In genomic region chr6:134822920-134823430, GRCh38 we compare ENCODE assay signal across 8 cellular contexts.
DNase-seq lines count a peak whose midpoint lies in the region; ATAC-seq, FAIRE-seq and TF ChIP-seq lines count a peak whose summit lies in the region.

No MANE protein-coding gene starts in this region.

- H3K9me2 ChIP-seq in MM.1S (replicated peaks; ENCODE audit: insufficient read depth, low read length): no peaks in the 10 kb centered on the region

- H3K9me3 ChIP-seq in MM.1S (replicated peaks; ENCODE audit: insufficient read depth, low read length) (no peaks in the 10 kb centered on the region), K562 (replicated peaks; ENCODE audit: control insufficient read depth, insufficient read depth, low read depth, low read length) (no peaks in the 10 kb centered on the region; the same call in 1 of the 2 replicates), gastrocnemius medialis (no peaks in the 10 kb centered on the region)

- FAIRE-seq in K562 (lab: Jason Lieb, UNC): peak; percentile 88

- in situ Hi-C loops in K562 (cut with MboI): loop anchor here (5.0 kb wide), 1 partner anchor 651 kb away; no protein-coding TSS in a partner anchor
- in situ Hi-C loops in gastrocnemius medialis (cut with MboI; ENCODE audit: low sequenced_read_pairs in 4 of 4): loop anchor here in 3 of 4 donors (5.0 to 25.0 kb wide), 4 partner anchors 181 to 658 kb away; no protein-coding TSS in a partner anchor

- ATAC-seq in K562 (peak; percentile 100), gastrocnemius medialis (peak; percentile 62 to 70)

- intact Hi-C loops in K562 (cut with micrococcal nuclease) (loop anchor here (1.0 to 10.0 kb wide), 8 partner anchors 59 to 898 kb away; no protein-coding TSS in a partner anchor), gastrocnemius medialis (cut with DNase I; ENCODE audit: low total_unique reads) (loop anchor here (1.0 to 10.0 kb wide), 4 partner anchors 138 to 667 kb away; no protein-coding TSS in a partner anchor)

- H3K27me3 ChIP-seq in MM.1S (replicated peaks; ENCODE audit: insufficient read depth, low read length): no peaks in the 10 kb centered on the region
- peaks cover 11 to 12% of the 10 kb centered on the region in 2 experiments for H3K27me3 ChIP-seq in K562 (ENCODE audit: control insufficient read depth in 2 of 2, insufficient read depth in 2 of 2, low read length in 2 of 2)
- no peaks in the 10 kb centered on the region for H3K27me3 ChIP-seq in gastrocnemius medialis

- BruUV-seq in K562 (replicated peaks; lab: Mats Ljungman, UMichigan): no TSS peak

- H3K27ac ChIP-seq in MM.1S (ENCODE audit: low read length) (no peak overlapping the region), K562 (ENCODE audit: extremely low read depth, low read depth, low read length) (no peak overlapping the region), gastrocnemius medialis (no peak overlapping the region)

- TF ChIP-seq EP300 in K562 (IDR thresholded peaks at IDR 0.05; ENCODE audit: low read length): no peak

- no peaks in the 10 kb centered on the region for H3K9me1 ChIP-seq in K562 (ENCODE audit: control insufficient read depth, insufficient read depth, low read length)

- peak; percentile 98 for TF ChIP-seq RAD21 in K562 (CRISPR knock-in tag; conservative IDR thresholded peaks at IDR 0.05 in 1 of 2, IDR thresholded peaks at IDR 0.05 in 1 of 2)

- peaks cover 22% of the 10 kb centered on the region for H3K4me1 ChIP-seq in MM.1S (ENCODE audit: low read length)
- H3K4me1 ChIP-seq in K562 (replicated peaks in 1 of 2; ENCODE audit: control insufficient read depth in 2 of 2, insufficient read depth in 2 of 2, low read length in 2 of 2): no peaks in the 10 kb centered on the region
- peaks cover 13 to 18% of the 10 kb centered on the region in 2 donors for H3K4me1 ChIP-seq in gastrocnemius medialis

- H3K36me3 ChIP-seq in MM.1S (replicated peaks; ENCODE audit: insufficient read depth, low read length): no peaks in the 10 kb centered on the region
- H3K36me3 ChIP-seq in K562 (ENCODE audit: control insufficient read depth, insufficient read depth, low read length): no peaks in the 10 kb centered on the region
- no peaks in the 10 kb centered on the region for H3K36me3 ChIP-seq in gastrocnemius medialis

- H2AFZ ChIP-seq in MM.1S (ENCODE audit: low read length): peak overlapping the region; percentile 48
- no peak overlapping the region for H2AFZ ChIP-seq in K562 (ENCODE audit: low read depth, low read length)

- H3K4me2 ChIP-seq in MM.1S (ENCODE audit: low read depth, low read length) (no peak overlapping the region), K562 (ENCODE audit: insufficient read depth, low read length) (no peak overlapping the region)

- CTCF ChIA-PET in K562 (lab: Yijun Ruan, JAX; ENCODE audit: low intra/inter-chr PET ratio): interaction anchor here (0.6 to 6.0 kb wide), 12 partner anchors 11 to 890 kb away, joined by 3 to 53 read pairs (median 4); no protein-coding TSS in a partner anchor

- TF ChIP-seq CTCF in MM.1S (IDR thresholded peaks at IDR 0.05; ENCODE audit: low read length) (peak; percentile 88), K562 (IDR thresholded peaks at IDR 0.05 in 2 of 3, conservative IDR thresholded peaks at IDR 0.05 in 1 of 3; ENCODE audit: insufficient read depth in 2 of 3, low read depth in 1 of 3, low read length in 3 of 3) (peak; percentile 92 to 99 (median 98)), gastrocnemius medialis (IDR thresholded peaks at IDR 0.05 in 4 of 5, conservative IDR thresholded peaks at IDR 0.05 in 1 of 5) (peak; percentile 84 to 95 (median 89))

- DNase-seq in SIG-M5 treated with dmso at 0.1 percent for 504 hours (lab: John Stamatoyannopoulos, UW; ENCODE audit: unreplicated experiment) (peak; percentile 61), SIG-M5 (lab: John Stamatoyannopoulos, UW) (no peak), HCEC 1CT (peak; percentile 78), MM.1S (peak; percentile 79), RPMI8226 (peak; percentile 54), K562 (ENCODE audit: extremely low read depth in 1 of 4, low spot score in 3 of 4) (peak; percentile 73 to 86 (median 78)), iPS DF 19.7 (ENCODE audit: low read depth, low spot score) (peak; percentile 57), gastrocnemius medialis (peak; percentile 18 to 26)

- 0 out of 2 replicates have a peak, but pooled peaks cover 2% of the 10 kb centered on the region for H3F3A ChIP-seq in MM.1S (ENCODE audit: insufficient read depth, low read length)

- no peak overlapping the region for H3K4me3 ChIP-seq in MM.1S (ENCODE audit: low read length)
- no peak overlapping the region for H3K4me3 ChIP-seq in K562
- H3K4me3 ChIP-seq in gastrocnemius medialis: no peak overlapping the region

- POLR2A ChIA-PET in K562 (lab: Yijun Ruan, JAX): interaction anchor here (0.7 to 1.4 kb wide), 6 partner anchors 12 to 649 kb away, joined by 3 to 5 read pairs (median 4); no protein-coding TSS in a partner anchor

- no peaks in the 10 kb centered on the region for H4K20me1 ChIP-seq in MM.1S (ENCODE audit: insufficient read depth, low read length)
- H4K20me1 ChIP-seq in K562 (replicated peaks; ENCODE audit: control insufficient read depth, insufficient read depth, low read length): no peaks in the 10 kb centered on the region

- H3K9ac ChIP-seq in MM.1S (ENCODE audit: low read length) (no peak overlapping the region), K562 (ENCODE audit: insufficient read depth in 1 of 2, low read depth in 2 of 2, low read length in 2 of 2) (no peak overlapping the region)

- TF ChIP-seq POLR2A in K562 (conservative IDR thresholded peaks at IDR 0.05) (no peak), gastrocnemius medialis (IDR thresholded peaks at IDR 0.05) (no peak)

- no peaks in the 10 kb centered on the region for H3K79me2 ChIP-seq in MM.1S (ENCODE audit: low read length)
- no peaks in the 10 kb centered on the region for H3K79me2 ChIP-seq in K562 (ENCODE audit: control insufficient read depth, insufficient read depth, low read length)

- 3% methylated on average over 10 of the region's 10 CpGs for WGBS in K562 (ENCODE audit: insufficient coverage, low coverage, missing lambda C conversion rate)

TF ChIP-seq in K562, 482 proteins besides CTCF, POLR2A, EP300 and RAD21 (continues in another document):
- TF ChIP-seq ZNF707 (CRISPR knock-in tag; conservative IDR thresholded peaks at IDR 0.05): no peak
- TF ChIP-seq SPI1 (IDR thresholded peaks at IDR 0.05; ENCODE audit: borderline replicate concordance, low read depth, low read length): no peak
- TF ChIP-seq, protein P1, sequence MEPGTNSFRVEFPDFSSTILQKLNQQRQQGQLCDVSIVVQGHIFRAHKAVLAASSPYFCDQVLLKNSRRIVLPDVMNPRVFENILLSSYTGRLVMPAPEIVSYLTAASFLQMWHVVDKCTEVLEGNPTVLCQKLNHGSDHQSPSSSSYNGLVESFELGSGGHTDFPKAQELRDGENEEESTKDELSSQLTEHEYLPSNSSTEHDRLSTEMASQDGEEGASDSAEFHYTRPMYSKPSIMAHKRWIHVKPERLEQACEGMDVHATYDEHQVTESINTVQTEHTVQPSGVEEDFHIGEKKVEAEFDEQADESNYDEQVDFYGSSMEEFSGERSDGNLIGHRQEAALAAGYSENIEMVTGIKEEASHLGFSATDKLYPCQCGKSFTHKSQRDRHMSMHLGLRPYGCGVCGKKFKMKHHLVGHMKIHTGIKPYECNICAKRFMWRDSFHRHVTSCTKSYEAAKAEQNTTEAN (CRISPR knock-in tag; IDR thresholded peaks at IDR 0.05): no peak
- TF ChIP-seq, protein P2, sequence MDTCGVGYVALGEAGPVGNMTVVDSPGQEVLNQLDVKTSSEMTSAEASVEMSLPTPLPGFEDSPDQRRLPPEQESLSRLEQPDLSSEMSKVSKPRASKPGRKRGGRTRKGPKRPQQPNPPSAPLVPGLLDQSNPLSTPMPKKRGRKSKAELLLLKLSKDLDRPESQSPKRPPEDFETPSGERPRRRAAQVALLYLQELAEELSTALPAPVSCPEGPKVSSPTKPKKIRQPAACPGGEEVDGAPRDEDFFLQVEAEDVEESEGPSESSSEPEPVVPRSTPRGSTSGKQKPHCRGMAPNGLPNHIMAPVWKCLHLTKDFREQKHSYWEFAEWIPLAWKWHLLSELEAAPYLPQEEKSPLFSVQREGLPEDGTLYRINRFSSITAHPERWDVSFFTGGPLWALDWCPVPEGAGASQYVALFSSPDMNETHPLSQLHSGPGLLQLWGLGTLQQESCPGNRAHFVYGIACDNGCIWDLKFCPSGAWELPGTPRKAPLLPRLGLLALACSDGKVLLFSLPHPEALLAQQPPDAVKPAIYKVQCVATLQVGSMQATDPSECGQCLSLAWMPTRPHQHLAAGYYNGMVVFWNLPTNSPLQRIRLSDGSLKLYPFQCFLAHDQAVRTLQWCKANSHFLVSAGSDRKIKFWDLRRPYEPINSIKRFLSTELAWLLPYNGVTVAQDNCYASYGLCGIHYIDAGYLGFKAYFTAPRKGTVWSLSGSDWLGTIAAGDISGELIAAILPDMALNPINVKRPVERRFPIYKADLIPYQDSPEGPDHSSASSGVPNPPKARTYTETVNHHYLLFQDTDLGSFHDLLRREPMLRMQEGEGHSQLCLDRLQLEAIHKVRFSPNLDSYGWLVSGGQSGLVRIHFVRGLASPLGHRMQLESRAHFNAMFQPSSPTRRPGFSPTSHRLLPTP (IDR thresholded peaks at IDR 0.05; ENCODE audit: borderline replicate concordance, extremely low read depth, insufficient read length): no peak
- TF ChIP-seq SMAD1 (IDR thresholded peaks at IDR 0.05; ENCODE audit: low read depth, low read length, partially characterized antibody): no peak
- peak; percentile 54 for TF ChIP-seq MEIS2 (IDR thresholded peaks at IDR 0.05; ENCODE audit: partially characterized antibody)
- no peak for TF ChIP-seq RHOXF2B (CRISPR knock-in tag; conservative IDR thresholded peaks at IDR 0.05)
- TF ChIP-seq FOXK2 (conservative IDR thresholded peaks at IDR 0.05 in 1 of 2, IDR thresholded peaks at IDR 0.05 in 1 of 2; ENCODE audit: low read depth in 2 of 2): no peak
- no peak for TF ChIP-seq CBFB (CRISPR knock-in tag; IDR thresholded peaks at IDR 0.05)
- no peak for TF ChIP-seq POLR2G (IDR thresholded peaks at IDR 0.05; ENCODE audit: low read depth, low read length)
- TF ChIP-seq TRIM24 (IDR thresholded peaks at IDR 0.05): no peak
- TF ChIP-seq RB1 (IDR thresholded peaks at IDR 0.05; ENCODE audit: low read depth): peak; percentile 38; the same call in 1 of the 2 replicates
- TF ChIP-seq GATA2 (CRISPR knock-in tag; IDR thresholded peaks at IDR 0.05): no peak
- TF ChIP-seq MEF2A (IDR thresholded peaks at IDR 0.05; ENCODE audit: control insufficient read depth, low read depth, low read length): no peak
- no peak for TF ChIP-seq PCBP2 (IDR thresholded peaks at IDR 0.05; ENCODE audit: low read depth, low read length, poor library complexity, severe bottlenecking)
- TF ChIP-seq ZNF445 (CRISPR knock-in tag; IDR thresholded peaks at IDR 0.05; ENCODE audit: low read depth): no peak
- no peak for TF ChIP-seq STAT5A (IDR thresholded peaks at IDR 0.05; ENCODE audit: borderline replicate concordance, low read length)
- TF ChIP-seq RFX5 (IDR thresholded peaks at IDR 0.05; ENCODE audit: low read depth, low read length): no peak
- TF ChIP-seq BRD9 (IDR thresholded peaks at IDR 0.05; ENCODE audit: low read depth, partially characterized antibody): no peak
- TF ChIP-seq FOXJ3 (CRISPR knock-in tag; IDR thresholded peaks at IDR 0.05): no peak
